In genomic region chr7:27097686-27098492, GRCh38 we compare ENCODE assay signal across 8 cellular contexts. TPM values are rescaled to one million over a fixed set of nuclear protein-coding genes. Genes with fewer than 3 reads are reported as not detected.
A peak's percentile ranks its signal among the peaks of the same experiment; 100 is the strongest.
DNase-seq lines count a peak whose midpoint lies in the region; ATAC-seq and TF ChIP-seq lines count a peak whose summit lies in the region.

No MANE protein-coding gene starts in this region.

- peaks cover 52% of the 10 kb centered on the region for H3K79me2 ChIP-seq in PC-3 (ENCODE audit: low read length)

- CTCF ChIA-PET in CD4-positive, alpha-beta T cell (lab: Charles Lee), result no interaction called here
- CTCF ChIA-PET in PC-3 (lab: Charles Lee), result interaction anchor here (1.1 kb wide), 1 partner anchor 13 kb away, joined by 4 read pairs; no protein-coding TSS in a partner anchor

- no peak for DNase-seq in CD4-positive, alpha-beta T cell
- DNase-seq in PC-3 (peak; percentile 58), endodermal cell (peak; percentile 75), nephron progenitor cell (peak; percentile 26), hippocampal formation (lab: John Stamatoyannopoulos, UW) (no peak), pons (ENCODE audit: low spot score) (no peak)

- WGBS in endodermal cell (ENCODE audit: insufficient coverage in 1 of 2, insufficient read length in 1 of 2), 2 experiments, result 1 to 4% methylated on average over 11 to 26 of the region's 26 CpGs

- BruUV-seq in PC-3 (replicated peaks; lab: Mats Ljungman, UMichigan), result TSS peak; percentile 34

- peak overlapping the region; percentile 79 for H3K9ac ChIP-seq in PC-3 (ENCODE audit: low read length)
- H3K9ac ChIP-seq in endodermal cell (ENCODE audit: extremely low read depth, low read length, poor library complexity, severe bottlenecking), result no peak overlapping the region

- H3K4me3 Mint-ChIP-seq in CD4-positive, alpha-beta T cell, result peak overlapping the region; percentile 90
- H3K4me3 Mint-ChIP-seq in endodermal cell (no peak overlapping the region), nephron progenitor cell (peak overlapping the region; percentile 99)

- peaks cover 30% of the 10 kb centered on the region for H3K4me1 Mint-ChIP-seq in CD4-positive, alpha-beta T cell (ENCODE audit: low read depth)
- H3K4me1 Mint-ChIP-seq in endodermal cell, result peaks cover 30% of the 10 kb centered on the region
- H3K4me1 Mint-ChIP-seq in nephron progenitor cell, result peaks cover 51% of the 10 kb centered on the region

- H2AFZ ChIP-seq in PC-3 (ENCODE audit: low read length), result peak overlapping the region; percentile 64; the same call in 1 of the 2 replicates

- H3K9me3 Mint-ChIP-seq in CD4-positive, alpha-beta T cell, result no peaks in the 10 kb centered on the region
- H3K9me3 Mint-ChIP-seq in endodermal cell, result peaks cover 1% of the 10 kb centered on the region
- no peaks in the 10 kb centered on the region for H3K9me3 Mint-ChIP-seq in nephron progenitor cell

- H3K4me3 ChIP-seq in PC-3 (ENCODE audit: low read length) (peak overlapping the region; percentile 84), endodermal cell (ENCODE audit: low read length) (no peak overlapping the region)

- peak overlapping the region; percentile 94 for H3K4me2 ChIP-seq in PC-3 (ENCODE audit: low read length)

- H3K27ac ChIP-seq in CD4-positive, alpha-beta T cell (ENCODE audit: low read depth, low read length), result no peak overlapping the region
- H3K27ac ChIP-seq in PC-3 (ENCODE audit: low read length), result peak overlapping the region; percentile 88
- H3K27ac ChIP-seq in endodermal cell (ENCODE audit: low read depth, low read length), result peak overlapping the region; percentile 85

- TF ChIP-seq CTCF in CD4-positive, alpha-beta T cell (IDR thresholded peaks at IDR 0.05), result no peak
- TF ChIP-seq CTCF in PC-3 (conservative IDR thresholded peaks at IDR 0.05; ENCODE audit: low read depth, low read length) (no peak), endodermal cell (conservative IDR thresholded peaks at IDR 0.05) (no peak), nephron progenitor cell (IDR thresholded peaks at IDR 0.05) (no peak)

- POLR2A ChIA-PET in CD4-positive, alpha-beta T cell (lab: Charles Lee), result no interaction called here
- POLR2A ChIA-PET in PC-3 (lab: Charles Lee; ENCODE audit: unreplicated experiment), result interaction anchor here (0.5 to 1.3 kb wide), 6 partner anchors 17 to 305 kb away, joined by 3 to 9 read pairs (median 4); partner anchors contain the start of gene HOXA10

- intact Hi-C loops in CD4-positive, alpha-beta T cell (cut with DNase I, micrococcal nuclease), result loop anchor here in 1 of 2 experiments (10.0 kb wide), 2 partner anchors 233 to 1243 kb away; partner anchors contain the start of gene SKAP2
- intact Hi-C loops in PC-3 (cut with micrococcal nuclease), result loop anchor here (1.0 to 2.0 kb wide), 8 partner anchors 12 to 243 kb away; partner anchors contain the start of gene SKAP2

- no peaks in the 10 kb centered on the region for H3F3A ChIP-seq in PC-3 (ENCODE audit: low read length, unreplicated experiment)

- no peak overlapping the region for H3K27ac Mint-ChIP-seq in CD4-positive, alpha-beta T cell
- H3K27ac Mint-ChIP-seq in endodermal cell (no peak overlapping the region), nephron progenitor cell (peak overlapping the region; percentile 100)

- no peaks in the 10 kb centered on the region for H3K9me3 ChIP-seq in CD4-positive, alpha-beta T cell (ENCODE audit: control insufficient read depth, low read length)
- H3K9me3 ChIP-seq in PC-3 (ENCODE audit: low read length), result no peaks in the 10 kb centered on the region
- H3K9me3 ChIP-seq in endodermal cell (ENCODE audit: control insufficient read depth, low read length), result no peaks in the 10 kb centered on the region

- H3K4me1 ChIP-seq in PC-3 (ENCODE audit: insufficient read depth, low read length) (peaks cover 32% of the 10 kb centered on the region), endodermal cell (ENCODE audit: control insufficient read depth, insufficient read depth, low read length) (peaks cover 4% of the 10 kb centered on the region)

- H3K27me3 Mint-ChIP-seq in CD4-positive, alpha-beta T cell, result peaks cover 91% of the 10 kb centered on the region
- H3K27me3 Mint-ChIP-seq in endodermal cell (ENCODE audit: insufficient read depth) (peaks cover 100% of the 10 kb centered on the region), nephron progenitor cell (ENCODE audit: low read depth, poor library complexity) (peaks cover 3% of the 10 kb centered on the region)

- no peaks in the 10 kb centered on the region for H4K20me1 ChIP-seq in PC-3 (ENCODE audit: low read length)

- ATAC-seq in CD4-positive, alpha-beta T cell (ENCODE audit: poor library complexity), result no peak
- ATAC-seq in PC-3 (peak; percentile 11), HG03097 (IDR thresholded peaks at IDR 0.05; ENCODE audit: low FRiP score, unreplicated experiment) (no peak), HG03565 (IDR thresholded peaks at IDR 0.05; ENCODE audit: unreplicated experiment) (no peak)

- peaks cover 78% of the 10 kb centered on the region for H3K27me3 ChIP-seq in CD4-positive, alpha-beta T cell (ENCODE audit: control insufficient read depth, insufficient read depth, low read length)
- H3K27me3 ChIP-seq in PC-3 (ENCODE audit: low read length), result no peaks in the 10 kb centered on the region
- H3K27me3 ChIP-seq in endodermal cell (ENCODE audit: control insufficient read depth, insufficient read depth, low read length, poor library complexity, severe bottlenecking), result peaks cover 100% of the 10 kb centered on the region

- H3K9me2 ChIP-seq in PC-3 (replicated peaks; ENCODE audit: low read length), result no peaks in the 10 kb centered on the region

- no peaks in the 10 kb centered on the region for H3K36me3 Mint-ChIP-seq in CD4-positive, alpha-beta T cell (ENCODE audit: low read depth)
- H3K36me3 Mint-ChIP-seq in endodermal cell (ENCODE audit: low read depth) (no peaks in the 10 kb centered on the region), nephron progenitor cell (ENCODE audit: low read depth) (peaks cover 65% of the 10 kb centered on the region)

- peaks cover 14% of the 10 kb centered on the region; the same call in 1 of the 2 replicates for H3K36me3 ChIP-seq in PC-3 (ENCODE audit: low read depth, low read length)
- no peaks in the 10 kb centered on the region for H3K36me3 ChIP-seq in endodermal cell (ENCODE audit: control insufficient read depth, insufficient read depth, low read length)

RNA-seq across cellular contexts. Expression of gene HOXA1, which starts 2.1 kb away (rescaled TPM):
- under 1 TPM; 0.14 to 0.22 TPM for total RNA-seq in CD4-positive, alpha-beta T cell
- total RNA-seq in PC-3 (2014; rRNA removed) (1.4 and 2.0 TPM in 2 replicates), endodermal cell (not detected)
- 4.1 TPM for polyA plus RNA-seq in endodermal cell (2013, experiment 1 of 2)
- 4.2 TPM for polyA plus RNA-seq in endodermal cell (2013, experiment 2 of 2)

RNA-seq across cellular contexts. Expression of gene HOXA2, which starts 4.6 kb away (rescaled TPM):
- not detected for total RNA-seq in CD4-positive, alpha-beta T cell
- 0.07 and 1.8 TPM in 2 replicates for total RNA-seq in PC-3 (2014; rRNA removed)
- not detected for total RNA-seq in endodermal cell
- 27.2 TPM for polyA plus RNA-seq in endodermal cell (2013, experiment 1 of 2)
- polyA plus RNA-seq in endodermal cell (2013, experiment 2 of 2), result 22.7 TPM

RNA-seq across cellular contexts. Expression of gene HOXA4, which starts 32.7 kb away (rescaled TPM):
- not detected for total RNA-seq in CD4-positive, alpha-beta T cell
- total RNA-seq in PC-3 (2014; rRNA removed), result 2.3 and 5.1 TPM in 2 replicates
- not detected for total RNA-seq in endodermal cell
- polyA plus RNA-seq in endodermal cell (2013, experiment 1 of 2), result 5.4 TPM
- 2.2 TPM for polyA plus RNA-seq in endodermal cell (2013, experiment 2 of 2)

RNA-seq across cellular contexts. Expression of gene HOXA5, which starts 45.6 kb away (rescaled TPM):
- not detected for total RNA-seq in CD4-positive, alpha-beta T cell
- 7.0 and 7.5 TPM in 2 replicates for total RNA-seq in PC-3 (2014; rRNA removed)
- not detected for total RNA-seq in endodermal cell
- polyA plus RNA-seq in endodermal cell (2013, experiment 1 of 2), result 11.4 TPM
- 5.3 TPM for polyA plus RNA-seq in endodermal cell (2013, experiment 2 of 2)

RNA-seq across cellular contexts. Expression of gene HOXA6, which starts 49.7 kb away (rescaled TPM):
- total RNA-seq in CD4-positive, alpha-beta T cell, result not detected
- total RNA-seq in PC-3 (2014; rRNA removed) (6.9 and 8.3 TPM in 2 replicates), endodermal cell (not detected)
- polyA plus RNA-seq in endodermal cell (2013, experiment 1 of 2), result 8.6 TPM
- polyA plus RNA-seq in endodermal cell (2013, experiment 2 of 2), result 5.5 TPM

Comparison
In these comparisons a context has a peak if more than half of its experiments do, and no peak if none do; other contexts are left out.
1. DNase-seq: peak in PC-3 (single experiment), endodermal cell (single experiment) and nephron progenitor cell (single experiment); none in CD4-positive, alpha-beta T cell (0 of 10), hippocampal formation (0 of 2) and pons (single experiment).